ENCODE assay signal across 10 cellular contexts in the genomic region with DNA sequence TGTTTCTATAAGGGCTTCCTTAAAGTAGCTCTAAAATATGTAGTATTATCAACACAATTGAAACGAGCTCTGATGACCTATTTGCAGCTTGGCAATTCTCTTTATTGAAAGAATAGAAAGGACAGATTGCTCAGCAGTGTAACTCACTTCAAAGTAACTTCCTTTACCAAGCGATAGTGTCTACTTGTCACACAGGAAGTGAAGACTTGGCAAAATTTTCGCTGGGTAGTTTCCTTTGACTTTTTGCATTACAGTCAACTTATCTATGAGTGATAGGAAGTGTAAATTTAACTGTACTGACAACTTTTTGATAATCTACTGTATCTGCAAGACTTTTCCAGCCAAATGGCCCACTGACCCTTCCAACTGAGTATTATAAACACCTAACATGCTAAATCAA. TPM values are rescaled to one million over a fixed set of nuclear protein-coding genes. Genes with fewer than 3 reads are reported as not detected.
A peak's percentile ranks its signal among the peaks of the same experiment; 100 is the strongest.
DNase-seq lines count a peak whose midpoint lies in the region; ATAC-seq lines count a peak whose summit lies in the region.
"Had no signal": no experiment of that assay in that cellular context is flagged by ENCODE, and none has a peak within 500 bp of the region (broad histone marks: within the 10 kb centered on the region; RNA-seq: fewer than 3 reads in every experiment).

No MANE protein-coding gene starts in this region.

- H3K9ac ChIP-seq in BLaER1, result no peak overlapping the region

- DNase-seq in activated naive CD4-positive, alpha-beta T cell treated with anti-CD3 and anti-CD28 coated beads, Interleukin-2, amount 50 U/mL, for 72 hours (ENCODE audit: low spot score in 2 of 2), result no peak
- no peak for DNase-seq in NCI-H1694 (lab: John Stamatoyannopoulos, UW)
- no peak for DNase-seq in superior temporal gyrus (ENCODE audit: extremely low spot score)
- DNase-seq in AG08396 (ENCODE audit: low spot score), result no peak
- DNase-seq in LoVo (ENCODE audit: low spot score), result no peak
- DNase-seq: DMS 273 treated with DMSO at 0.1 percent for 48 hours, IMR-90 had no signal

- H3K9me3 ChIP-seq in BLaER1, result peaks cover 5% of the 10 kb centered on the region; the same call in 1 of the 2 replicates

- peak overlapping the region; percentile 69 for H3K27ac ChIP-seq in BLaER1

- peaks cover 9 to 24% of the 10 kb centered on the region in 2 donors for H3K36me3 Mint-ChIP-seq in activated naive CD4-positive, alpha-beta T cell treated with anti-CD3 and anti-CD28 coated beads, Interleukin-2, amount 50 U/mL, for 72 hours

- H4K20me1 ChIP-seq in BLaER1, result no peaks in the 10 kb centered on the region

- H3K4me3 ChIP-seq in BLaER1, result 0 out of 2 replicates have a peak overlapping the region, but pooled peaks have one; percentile 4

- ATAC-seq in GM19023 (IDR thresholded peaks at IDR 0.05; ENCODE audit: unreplicated experiment), result peak; percentile 48
- peak; percentile 80 for ATAC-seq in HG03064 (IDR thresholded peaks at IDR 0.05; ENCODE audit: low read depth, unreplicated experiment)
- peak; percentile 83 to 86 for ATAC-seq in activated naive CD4-positive, alpha-beta T cell treated with anti-CD3 and anti-CD28 coated beads, Interleukin-2, amount 50 U/mL, for 72 hours

- peak overlapping the region; percentile 73 for H3K4me2 ChIP-seq in BLaER1

- peak overlapping the region in 1 of 2 donors; percentile 63 for H3K27ac Mint-ChIP-seq in activated naive CD4-positive, alpha-beta T cell treated with anti-CD3 and anti-CD28 coated beads, Interleukin-2, amount 50 U/mL, for 72 hours

- peaks cover 58% of the 10 kb centered on the region for H3K4me1 ChIP-seq in BLaER1

- no peaks in the 10 kb centered on the region for H3K36me3 ChIP-seq in BLaER1

- H3K9me3 Mint-ChIP-seq in activated naive CD4-positive, alpha-beta T cell treated with anti-CD3 and anti-CD28 coated beads, Interleukin-2, amount 50 U/mL, for 72 hours, result peaks cover 8 to 16% of the 10 kb centered on the region in 2 donors

- no peaks in the 10 kb centered on the region for H3K27me3 ChIP-seq in BLaER1

RNA-seq across cellular contexts. Expression of a gene that starts 22.8 kb away (rescaled TPM):
- total RNA-seq in activated naive CD4-positive, alpha-beta T cell treated with anti-CD3 and anti-CD28 coated beads, Interleukin-2, amount 50 U/mL, for 72 hours, result 1 to 10 TPM; 2.3 to 2.5 TPM
